Comparison of ENCODE assay signal across 8 cellular contexts in the genomic region with DNA sequence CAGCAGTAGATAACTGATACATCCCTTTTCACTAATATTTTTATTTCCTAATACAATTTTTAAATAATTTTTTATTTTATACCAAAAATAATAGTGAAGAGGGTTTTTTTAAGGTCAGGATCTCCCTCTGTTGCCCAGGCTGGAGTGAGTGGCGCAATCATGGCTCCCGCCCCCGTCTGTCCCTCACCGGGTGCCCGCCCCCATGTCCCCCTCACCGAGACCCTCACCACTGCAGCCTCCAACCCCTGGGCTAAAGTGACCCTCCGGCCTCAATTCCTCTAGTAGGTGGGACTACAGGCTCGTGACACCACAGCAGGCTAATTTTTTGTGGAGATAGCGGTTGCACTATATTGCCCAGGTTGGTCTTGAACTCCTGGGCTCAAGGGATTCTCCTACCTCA. TPM values are rescaled to one million over a fixed set of nuclear protein-coding genes. Genes with fewer than 3 reads are reported as not detected.
DNase-seq lines count a peak whose midpoint lies in the region; ATAC-seq lines count a peak whose summit lies in the region.

No MANE protein-coding gene starts in this region.

- H3K36me3 Mint-ChIP-seq in stimulated activated naive CD8-positive, alpha-beta T cell treated with anti-CD3 and anti-CD28 coated beads, Interleukin-15, Interleukin-2, amounts not matched to agents 100 ng/mL and 50 ng/mL, for 24 hours (ENCODE audit: low read depth): no peaks in the 10 kb centered on the region
- peaks cover 0 to 5% of the 10 kb centered on the region in 2 donors for H3K36me3 Mint-ChIP-seq in activated naive CD4-positive, alpha-beta T cell treated with anti-CD3 and anti-CD28 coated beads, Interleukin-2, amount 50 U/mL, for 72 hours

- peak overlapping the region; percentile 88 for H3K4me3 Mint-ChIP-seq in stimulated activated naive CD8-positive, alpha-beta T cell treated with anti-CD3 and anti-CD28 coated beads, Interleukin-15, Interleukin-2, amounts not matched to agents 100 ng/mL and 50 ng/mL, for 24 hours

- H3K4me1 ChIP-seq in muscle layer of duodenum (ENCODE audit: control insufficient read depth in 1 of 2, insufficient read depth in 2 of 2, low read length in 2 of 2): peaks cover 0 to 3% of the 10 kb centered on the region in 2 donors

- H3K4me1 Mint-ChIP-seq in stimulated activated naive CD8-positive, alpha-beta T cell treated with anti-CD3 and anti-CD28 coated beads, Interleukin-15, Interleukin-2, amounts not matched to agents 100 ng/mL and 50 ng/mL, for 24 hours (ENCODE audit: low read depth): peaks cover 42% of the 10 kb centered on the region

- peak overlapping the region; percentile 83 for H3K27ac Mint-ChIP-seq in stimulated activated naive CD8-positive, alpha-beta T cell treated with anti-CD3 and anti-CD28 coated beads, Interleukin-15, Interleukin-2, amounts not matched to agents 100 ng/mL and 50 ng/mL, for 24 hours
- peak overlapping the region in 1 of 2 donors; percentile 96 for H3K27ac Mint-ChIP-seq in activated naive CD4-positive, alpha-beta T cell treated with anti-CD3 and anti-CD28 coated beads, Interleukin-2, amount 50 U/mL, for 72 hours

- H3K9me3 ChIP-seq in muscle layer of duodenum (ENCODE audit: control insufficient read depth in 1 of 2, low read length in 2 of 2): no peaks in the 10 kb centered on the region

- peak overlapping the region; percentile 64 to 86 for H3K4me3 ChIP-seq in muscle layer of duodenum (ENCODE audit: low read depth in 1 of 2, low read length in 2 of 2)

- DNase-seq in stimulated activated naive CD8-positive, alpha-beta T cell treated with anti-CD3 and anti-CD28 coated beads, Interleukin-15, Interleukin-2, amounts not matched to agents 100 U/mL and 50 U/mL, for 24 hours: no peak
- DNase-seq in islet precursor cell: no peak
- DNase-seq in activated naive CD4-positive, alpha-beta T cell treated with anti-CD3 and anti-CD28 coated beads, Interleukin-2, amount 50 U/mL, for 72 hours (ENCODE audit: low spot score in 2 of 2): no peak
- no peak for DNase-seq in mesenteric fat pad (ENCODE audit: low spot score)

- H3K27me3 ChIP-seq in muscle layer of duodenum (ENCODE audit: low read depth, low read length): no peaks in the 10 kb centered on the region

- no peaks in the 10 kb centered on the region for H3K27me3 Mint-ChIP-seq in stimulated activated naive CD8-positive, alpha-beta T cell treated with anti-CD3 and anti-CD28 coated beads, Interleukin-15, Interleukin-2, amounts not matched to agents 100 ng/mL and 50 ng/mL, for 24 hours

- no peaks in the 10 kb centered on the region for H3K36me3 ChIP-seq in muscle layer of duodenum (ENCODE audit: control insufficient read depth in 1 of 2, insufficient read depth in 2 of 2, low read length in 2 of 2)

- no peak for ATAC-seq in stimulated activated naive CD8-positive, alpha-beta T cell treated with anti-CD3 and anti-CD28 coated beads, Interleukin-15, Interleukin-2, amounts not matched to agents 100 U/mL and 50 U/mL, for 24 hours
- no peak for ATAC-seq in HG03025 (IDR thresholded peaks at IDR 0.05; ENCODE audit: low FRiP score, unreplicated experiment)
- no peak for ATAC-seq in activated naive CD4-positive, alpha-beta T cell treated with anti-CD3 and anti-CD28 coated beads, Interleukin-2, amount 50 U/mL, for 72 hours

- H3K9me3 Mint-ChIP-seq in stimulated activated naive CD8-positive, alpha-beta T cell treated with anti-CD3 and anti-CD28 coated beads, Interleukin-15, Interleukin-2, amounts not matched to agents 100 ng/mL and 50 ng/mL, for 24 hours: peaks cover 4% of the 10 kb centered on the region
- H3K9me3 Mint-ChIP-seq in activated naive CD4-positive, alpha-beta T cell treated with anti-CD3 and anti-CD28 coated beads, Interleukin-2, amount 50 U/mL, for 72 hours: peaks cover 0 to 6% of the 10 kb centered on the region in 2 donors

- H3K27ac ChIP-seq in cingulate gyrus (ENCODE audit: low read depth, low read length) (peak overlapping the region; percentile 94), muscle layer of duodenum (ENCODE audit: low read length) (peak overlapping the region; percentile 88)

RNA-seq across cellular contexts. Expression of gene ZNF846, which starts 17.8 kb away (rescaled TPM):
- 1 to 10 TPM; 5.2 to 5.8 TPM for total RNA-seq in activated naive CD4-positive, alpha-beta T cell treated with anti-CD3 and anti-CD28 coated beads, Interleukin-2, amount 50 U/mL, for 72 hours
- 8.8 TPM for total RNA-seq in mesenteric fat pad

RNA-seq across cellular contexts. Expression of gene FBXL12, which starts 32.5 kb away (rescaled TPM):
- 10 to 100 TPM; 30.7 to 36.0 TPM for total RNA-seq in activated naive CD4-positive, alpha-beta T cell treated with anti-CD3 and anti-CD28 coated beads, Interleukin-2, amount 50 U/mL, for 72 hours
- 23.0 TPM for total RNA-seq in mesenteric fat pad

RNA-seq across cellular contexts. Expression of gene UBL5, which starts 41.4 kb away (rescaled TPM):
- 100 to 1,000 TPM; 268 to 366 TPM for total RNA-seq in activated naive CD4-positive, alpha-beta T cell treated with anti-CD3 and anti-CD28 coated beads, Interleukin-2, amount 50 U/mL, for 72 hours
- 263 TPM for total RNA-seq in mesenteric fat pad

RNA-seq across cellular contexts. Expression of gene PIN1, which starts 48.8 kb away (rescaled TPM):
- total RNA-seq in activated naive CD4-positive, alpha-beta T cell treated with anti-CD3 and anti-CD28 coated beads, Interleukin-2, amount 50 U/mL, for 72 hours: 100 to 1,000 TPM in 1 of 2 donors, 10 to 100 TPM in 1; 75.7 to 100 TPM
- 52.0 TPM for total RNA-seq in mesenteric fat pad
